Comparison of ENCODE assay signal across 15 cellular contexts in genomic region chr12:25653487-25654175, GRCh38.
DNase-seq lines count a peak whose midpoint lies in the region; ATAC-seq and TF ChIP-seq lines count a peak whose summit lies in the region.
"Had no signal": no experiment of that assay in that cellular context is flagged by ENCODE, and none has a peak within 500 bp of the region (broad histone marks: within the 10 kb centered on the region; RNA-seq: fewer than 3 reads in every experiment).

No MANE protein-coding gene starts in this region.

- POLR2A ChIA-PET in SK-N-SH (lab: Yijun Ruan, JAX) = interaction anchor here (1.0 to 1.1 kb wide), 2 partner anchors 8 to 305 kb away, joined by 4 to 5 read pairs; partner anchors contain the start of gene RASSF8

- H3K9ac ChIP-seq in SK-N-SH = no peak overlapping the region

- H3K4me2 ChIP-seq in SK-N-SH = no peak overlapping the region

- H3K27me3 ChIP-seq in left ventricle myocardium inferior (ENCODE audit: low read depth) (no peaks in the 10 kb centered on the region), SK-N-SH (ENCODE audit: insufficient read depth) (no peaks in the 10 kb centered on the region), upper lobe of right lung (no peaks in the 10 kb centered on the region), WERI-Rb-1 (ENCODE audit: insufficient read depth, low read depth, severe bottlenecking) (no peaks in the 10 kb centered on the region)
- H3K27me3 ChIP-seq: SJSA1, transverse colon had no signal

- no peaks in the 10 kb centered on the region for H3K9me2 ChIP-seq in SK-N-SH

- peak in 1 of 2 experiments; percentile 88; a peak in 2 of 4 replicates for TF ChIP-seq EP300 in SK-N-SH (IDR thresholded peaks at IDR 0.05; ENCODE audit: borderline replicate concordance in 1 of 2, low read depth in 1 of 2, low read length in 1 of 2)

- CTCF ChIA-PET in SK-N-SH (lab: Yijun Ruan, JAX) = interaction anchor here (0.8 to 4.0 kb wide), 4 partner anchors 14 to 438 kb away, joined by 3 to 15 read pairs (median 3); partner anchors contain the start of gene RASSF8

- peaks cover 2% of the 10 kb centered on the region for H3K4me1 ChIP-seq in left ventricle myocardium inferior
- H3K4me1 ChIP-seq in SK-N-SH (ENCODE audit: control insufficient read depth in 1 of 2, insufficient read depth in 2 of 2, low read depth in 1 of 2, low read length in 1 of 2) = peaks cover 3 to 39% of the 10 kb centered on the region in 2 experiments; a peak in 3 of 4 replicates
- no peaks in the 10 kb centered on the region for H3K4me1 ChIP-seq in upper lobe of right lung
- H3K4me1 ChIP-seq: transverse colon had no signal

- no peaks in the 10 kb centered on the region for H4K20me1 ChIP-seq in SK-N-SH (ENCODE audit: insufficient read depth)

- peak overlapping the region; percentile 49; the same call in 1 of the 2 replicates for H2AFZ ChIP-seq in SK-N-SH (ENCODE audit: low read depth)

- H3K36me3 ChIP-seq in left ventricle myocardium inferior (no peaks in the 10 kb centered on the region), SK-N-SH (replicated peaks in 1 of 2; ENCODE audit: control insufficient read depth in 1 of 2, insufficient read depth in 2 of 2, low read length in 1 of 2) (no peaks in the 10 kb centered on the region), upper lobe of right lung (no peaks in the 10 kb centered on the region), WERI-Rb-1 (no peaks in the 10 kb centered on the region)
- H3K36me3 ChIP-seq: SJSA1, transverse colon had no signal

- H3K79me2 ChIP-seq in SK-N-SH (ENCODE audit: insufficient read depth) = no peaks in the 10 kb centered on the region

- H3K4me3 ChIP-seq in left ventricle myocardium inferior (no peak overlapping the region), SK-N-SH (ENCODE audit: low read depth in 2 of 2, low read length in 1 of 2) (no peak overlapping the region), upper lobe of right lung (no peak overlapping the region), WERI-Rb-1 (ENCODE audit: low read depth, low read length) (no peak overlapping the region)
- H3K4me3 ChIP-seq: SJSA1, transverse colon had no signal

- H3K27ac ChIP-seq in left ventricle myocardium inferior (replicated peaks) = no peak overlapping the region
- H3K27ac ChIP-seq in SK-N-SH (ENCODE audit: low read depth in 2 of 2, low read length in 1 of 2) = peak overlapping the region; percentile 23 to 100; a peak in 3 of 4 replicates
- H3K27ac ChIP-seq in upper lobe of right lung = no peak overlapping the region
- H3K27ac ChIP-seq in WERI-Rb-1 = no peak overlapping the region
- H3K27ac ChIP-seq: SJSA1, transverse colon, VCaP had no signal

- H3F3A ChIP-seq in SK-N-SH (replicated peaks; ENCODE audit: insufficient read depth) = peaks cover 6% of the 10 kb centered on the region

- 32% methylated on average over 8 of the region's 8 CpGs for WGBS in SK-N-SH (ENCODE audit: low lambda C conversion rate)

- intact Hi-C loops in Right ventricle myocardium superior (cut with DNase I) (no loop called here), left ventricle myocardium inferior (cut with micrococcal nuclease) (no loop called here), upper lobe of right lung (cut with DNase I) (no loop called here)

- ATAC-seq in Right ventricle myocardium superior (ENCODE audit: poor library complexity) (peak; percentile 15), upper lobe of right lung (peak; percentile 46), GM21717 (IDR thresholded peaks at IDR 0.05; ENCODE audit: unreplicated experiment) (no peak)

- DNase-seq in Right ventricle myocardium superior (peak; percentile 38), left ventricle myocardium inferior (no peak), SK-N-SH (peak; percentile 82), hypothalamus (lab: John Stamatoyannopoulos, UW) (peak in 31 of 51 donors; percentile 1 to 41 (median 17)), upper lobe of right lung (no peak), WERI-Rb-1 (no peak), NCI-H187 treated with DMSO at 0.1 percent for 48 hours (lab: John Stamatoyannopoulos, UW) (no peak)
- DNase-seq: DND-41, IMR-90, NCI-H187, NCI-H526 treated with DMSO at 0.1 percent for 48 hours, transverse colon had no signal

- H3K9me3 ChIP-seq in left ventricle myocardium inferior (replicated peaks) (no peaks in the 10 kb centered on the region), SK-N-SH (no peaks in the 10 kb centered on the region), upper lobe of right lung (no peaks in the 10 kb centered on the region), WERI-Rb-1 (ENCODE audit: severe bottlenecking) (no peaks in the 10 kb centered on the region)
- H3K9me3 ChIP-seq: SJSA1, transverse colon had no signal

- TF ChIP-seq RAD21 in SK-N-SH (IDR thresholded peaks at IDR 0.05; ENCODE audit: low read length) = peak; percentile 41

- TF ChIP-seq CTCF in left ventricle myocardium inferior (IDR thresholded peaks at IDR 0.05; ENCODE audit: borderline replicate concordance) (no peak), SK-N-SH (IDR thresholded peaks at IDR 0.05) (no peak), upper lobe of right lung (IDR thresholded peaks at IDR 0.05) (no peak), WERI-Rb-1 (IDR thresholded peaks at IDR 0.05; ENCODE audit: low read depth, low read length) (no peak)

TF ChIP-seq in SK-N-SH, 30 proteins besides CTCF, POLR2A, EP300 and RAD21 (continues in another document):
- TF ChIP-seq CHD2 (IDR thresholded peaks at IDR 0.05; ENCODE audit: low read length, partially characterized antibody) (peak; percentile 73), NFIC (IDR thresholded peaks at IDR 0.05; ENCODE audit: borderline replicate concordance) (no peak), RCOR1 (IDR thresholded peaks at IDR 0.05; ENCODE audit: low read length) (peak; percentile 13; the same call in 1 of the 2 replicates), RFX5 (IDR thresholded peaks at IDR 0.05; ENCODE audit: low read length) (no peak), FOSL2 (IDR thresholded peaks at IDR 0.05; ENCODE audit: borderline replicate concordance, low read depth) (no peak), ZBTB33 (IDR thresholded peaks at IDR 0.05; ENCODE audit: borderline replicate concordance, low read depth) (no peak), MXI1 (IDR thresholded peaks at IDR 0.05; ENCODE audit: low read depth, low read length) (peak; percentile 74), IRF3 (IDR thresholded peaks at IDR 0.05; ENCODE audit: low read depth, low read length) (no peak), SMC3 (IDR thresholded peaks at IDR 0.05; ENCODE audit: low read depth, low read length) (no peak; the same call in 1 of the 2 replicates), FOXJ3 (CRISPR knock-in tag; IDR thresholded peaks at IDR 0.05) (peak; percentile 71; the same call in 1 of the 2 replicates), RXRA (IDR thresholded peaks at IDR 0.05; ENCODE audit: borderline replicate concordance, low read depth) (no peak), TCF12 (IDR thresholded peaks at IDR 0.05) (peak; percentile 47; the same call in 1 of the 2 replicates), MEF2A (IDR thresholded peaks at IDR 0.05; ENCODE audit: borderline replicate concordance, low read depth) (no peak), PBX3 (IDR thresholded peaks at IDR 0.05) (no peak), MAX (IDR thresholded peaks at IDR 0.05; ENCODE audit: low read depth) (0 out of 2 replicates have a peak, but pooled peaks have one; percentile 44), GATA2 (CRISPR knock-in tag; IDR thresholded peaks at IDR 0.05) (peak; percentile 85), GABPA (IDR thresholded peaks at IDR 0.05; ENCODE audit: low read depth) (no peak)

Comparison
In these comparisons a context has a peak if more than half of its experiments do, and no peak if none do; other contexts are left out.
1. DNase-seq: peak in Right ventricle myocardium superior (single experiment), SK-N-SH (single experiment) and hypothalamus (31 of 51); none in left ventricle myocardium inferior (single experiment), upper lobe of right lung (single experiment), WERI-Rb-1 (single experiment) and NCI-H187 treated with DMSO at 0.1 percent for 48 hours (single experiment).
2. H3K27ac ChIP-seq: peak in SK-N-SH (2 of 2); none in left ventricle myocardium inferior (single experiment), upper lobe of right lung (single experiment) and WERI-Rb-1 (single experiment).